8 cellular contexts compared by ENCODE assay signal in the genomic region with DNA sequence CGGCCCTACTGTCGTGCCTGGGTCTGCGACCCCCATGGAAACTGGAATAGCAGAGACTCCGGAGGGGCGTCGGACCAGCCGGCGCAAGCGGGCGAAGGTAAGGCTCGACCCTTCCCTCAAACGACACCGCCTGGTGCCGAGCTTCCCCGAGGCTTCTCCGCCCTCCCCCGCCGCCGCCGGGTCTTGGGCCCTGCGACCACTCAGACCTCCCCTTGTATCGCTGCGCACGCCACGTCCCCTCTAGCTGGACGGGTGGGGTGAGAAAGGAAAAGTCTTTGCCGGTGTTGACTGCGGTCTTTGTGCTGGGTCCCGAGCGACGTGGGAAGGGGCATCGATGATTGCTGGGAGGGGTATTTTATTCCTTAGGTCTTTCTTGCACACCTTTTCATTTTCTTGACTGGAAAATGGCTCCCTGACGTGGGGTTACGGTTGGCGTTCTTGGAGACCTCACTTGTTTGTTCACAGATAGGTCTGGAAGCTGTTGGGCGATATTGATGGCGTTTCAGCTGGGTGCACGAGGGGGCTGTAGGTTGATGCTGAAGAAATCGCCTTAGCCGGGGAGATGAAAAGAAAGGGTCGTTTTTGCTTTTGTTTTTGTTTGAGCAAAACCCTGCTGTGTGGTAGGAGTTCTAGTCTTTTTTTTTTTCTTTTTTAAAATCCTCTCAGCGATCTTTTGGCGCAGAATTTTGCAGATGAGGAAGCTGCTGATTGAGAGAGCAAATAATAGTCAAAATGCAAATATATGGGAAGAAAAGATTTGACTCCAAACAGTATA. TPM values are rescaled to one million over a fixed set of nuclear protein-coding genes. Genes with fewer than 3 reads are reported as not detected.
DNase-seq lines count a peak whose midpoint lies in the region; ATAC-seq, FAIRE-seq and TF ChIP-seq lines count a peak whose summit lies in the region.

No MANE protein-coding gene starts in this region.

- H3K4me3 ChIP-seq in CD8-positive, alpha-beta T cell (ENCODE audit: low read depth, low read length): peak overlapping the region; percentile 57
- H3K4me3 ChIP-seq in breast epithelium: peak overlapping the region; percentile 98 to 99 (median 99)
- H3K4me3 ChIP-seq in small intestine (ENCODE audit: low read depth in 1 of 2, low read length in 2 of 2): peak overlapping the region; percentile 91 to 98

- no peaks in the 10 kb centered on the region for H3K36me3 ChIP-seq in CD8-positive, alpha-beta T cell (ENCODE audit: insufficient read depth, low read length)
- H3K36me3 ChIP-seq in breast epithelium: no peaks in the 10 kb centered on the region
- H3K36me3 ChIP-seq in small intestine (ENCODE audit: control insufficient read depth in 2 of 2, insufficient read depth in 2 of 2, low read length in 2 of 2): no peaks in the 10 kb centered on the region

- WGBS in small intestine, 3 donors: 0 to 1% (median 1%) methylated on average over 33 to 43 of the region's 43 CpGs

- H3K36me3 Mint-ChIP-seq in CD8-positive, alpha-beta T cell: peaks cover 21% of the 10 kb centered on the region

- H3K4me3 Mint-ChIP-seq in CD8-positive, alpha-beta T cell: peak overlapping the region; percentile 99

- CTCF ChIA-PET in CD8-positive, alpha-beta T cell (lab: Charles Lee): no interaction called here

- H3K9me3 Mint-ChIP-seq in CD8-positive, alpha-beta T cell: peaks cover 10% of the 10 kb centered on the region

- H3K27me3 Mint-ChIP-seq in CD8-positive, alpha-beta T cell (ENCODE audit: low read depth): no peaks in the 10 kb centered on the region

- peak; percentile 2 for ATAC-seq in CD8-positive, alpha-beta T cell
- ATAC-seq in GM19395 (IDR thresholded peaks at IDR 0.05; ENCODE audit: unreplicated experiment) (peak; percentile 35), HG03457 (IDR thresholded peaks at IDR 0.05; ENCODE audit: unreplicated experiment) (peak; percentile 5)

- TF ChIP-seq POLR2A in breast epithelium (IDR thresholded peaks at IDR 0.05): no peak

- peak overlapping the region; percentile 92 for H3K27ac Mint-ChIP-seq in CD8-positive, alpha-beta T cell

- POLR2A ChIA-PET in CD8-positive, alpha-beta T cell (lab: Charles Lee): interaction anchor here (0.7 to 1.4 kb wide), 4 partner anchors 12 to 66 kb away, joined by 3 read pairs; no protein-coding TSS in a partner anchor

- intact Hi-C loops in CD8-positive, alpha-beta T cell (cut with DNase I, micrococcal nuclease): loop anchor here (2.0 to 10.0 kb wide), 6 partner anchors 147 to 1675 kb away; a partner anchor contains a TSS
- intact Hi-C loops in breast epithelium (cut with DNase I; ENCODE audit: low total_unique reads): no loop called here

- no peaks in the 10 kb centered on the region for H3K9me3 ChIP-seq in CD8-positive, alpha-beta T cell (ENCODE audit: low read length)
- peaks cover 0 to 8% of the 10 kb centered on the region in 2 donors for H3K9me3 ChIP-seq in breast epithelium
- H3K9me3 ChIP-seq in small intestine (ENCODE audit: control insufficient read depth, low read depth): no peaks in the 10 kb centered on the region

- peak overlapping the region; percentile 41 for H3K27ac ChIP-seq in CD8-positive, alpha-beta T cell (ENCODE audit: low read depth, low read length)
- H3K27ac ChIP-seq in breast epithelium (peak overlapping the region; percentile 91 to 92), small intestine (ENCODE audit: low read depth in 1 of 2, low read length in 1 of 2) (peak overlapping the region; percentile 94 to 96)

- H3K27me3 ChIP-seq in CD8-positive, alpha-beta T cell (ENCODE audit: insufficient read depth, low read length): no peaks in the 10 kb centered on the region
- H3K27me3 ChIP-seq in breast epithelium (no peaks in the 10 kb centered on the region), small intestine (ENCODE audit: control insufficient read depth in 2 of 2, insufficient read depth in 2 of 2, low read length in 2 of 2) (no peaks in the 10 kb centered on the region)

- H3K4me1 Mint-ChIP-seq in CD8-positive, alpha-beta T cell (ENCODE audit: low read depth): peaks cover 52% of the 10 kb centered on the region

- TF ChIP-seq CTCF in CD8-positive, alpha-beta T cell (IDR thresholded peaks at IDR 0.05): no peak
- no peak for TF ChIP-seq CTCF in breast epithelium (IDR thresholded peaks at IDR 0.05)

- FAIRE-seq in small intestine (lab: Jason Lieb, UNC): no peak

- peak in 6 of 7 experiments; percentile 7 to 54 (median 18) for DNase-seq in CD8-positive, alpha-beta T cell
- peak; percentile 43 for DNase-seq in SW480 (ENCODE audit: low spot score)
- DNase-seq in breast epithelium (ENCODE audit: low spot score in 2 of 2): no peak
- peak; percentile 52 for DNase-seq in iPS-NIHi7 (ENCODE audit: extremely low spot score)
- DNase-seq in small intestine: peak; percentile 26
- no peak for DNase-seq in DMS153 (lab: John Stamatoyannopoulos, UW)

- peaks cover 14% of the 10 kb centered on the region for H3K4me1 ChIP-seq in CD8-positive, alpha-beta T cell (ENCODE audit: insufficient read depth, low read length)
- H3K4me1 ChIP-seq in breast epithelium: peaks cover 0 to 6% of the 10 kb centered on the region in 2 donors
- H3K4me1 ChIP-seq in small intestine (ENCODE audit: control insufficient read depth in 2 of 2, insufficient read depth in 1 of 2, low read depth in 1 of 2, low read length in 1 of 2): no peaks in the 10 kb centered on the region

RNA-seq across cellular contexts. Expression of a gene that starts 0.8 kb away (rescaled TPM):
- total RNA-seq in CD8-positive, alpha-beta T cell: 10 to 100 TPM; 42.2 to 46.2 TPM
- total RNA-seq in breast epithelium: 10 to 100 TPM; 41.6 to 73.2 (median 68.5) TPM
- polyA plus RNA-seq in small intestine: 10 to 100 TPM; 25.7 to 34.7 (median 30.0) TPM

RNA-seq across cellular contexts. Expression of a gene that starts 4.4 kb away (rescaled TPM):
- total RNA-seq in CD8-positive, alpha-beta T cell: not detected
- total RNA-seq in breast epithelium: not detected
- not detected for polyA plus RNA-seq in small intestine

RNA-seq across cellular contexts. Expression of a gene that starts 47.4 kb away (rescaled TPM):
- total RNA-seq in CD8-positive, alpha-beta T cell: not detected
- not detected for total RNA-seq in breast epithelium
- not detected for polyA plus RNA-seq in small intestine

Comparison
In these comparisons a context has a peak if more than half of its experiments do, and no peak if none do; other contexts are left out.
1. DNase-seq: peak in CD8-positive, alpha-beta T cell (6 of 7), SW480 (single experiment), iPS-NIHi7 (single experiment) and small intestine (single experiment); none in breast epithelium (0 of 2) and DMS153 (single experiment).
2. H3K27ac ChIP-seq: peak in every context shown above with its lines; median percentile 95 in small intestine; 92 in breast epithelium; 41 in CD8-positive, alpha-beta T cell.
3. Peak in every context shown above with its lines, with median percentiles within 50 percentile points of each other: ATAC-seq and H3K4me3 ChIP-seq.